In genomic region chr2:98730851-98731708, GRCh38 we compare ENCODE assay signal across 2 cellular contexts.
A peak's percentile ranks its signal among the peaks of the same experiment; 100 is the strongest.
TF ChIP-seq lines count a peak whose summit lies in the region.

MGAT4A (minus strand) TSS chr2:98731132; CDS start chr2:98726332, 4,800 bp downstream.

TF ChIP-seq in IMR-90, 13 proteins besides CTCF, POLR2A, EP300 and RAD21:
- no peak; the same call in 1 of the 2 replicates for TF ChIP-seq MAZ (IDR thresholded peaks at IDR 0.05; ENCODE audit: borderline replicate concordance, low read depth, low read length)
- no peak for TF ChIP-seq RFX5 (IDR thresholded peaks at IDR 0.05; ENCODE audit: low read depth, low read length)
- no peak for TF ChIP-seq CHD1 (IDR thresholded peaks at IDR 0.05; ENCODE audit: low read depth, low read length)
- TF ChIP-seq RCOR1 (IDR thresholded peaks at IDR 0.05; ENCODE audit: insufficient replicate concordance, low read length): no peak
- TF ChIP-seq MAFK (IDR thresholded peaks at IDR 0.05; ENCODE audit: low read depth, low read length): no peak
- TF ChIP-seq NFE2L2 (IDR thresholded peaks at IDR 0.05; ENCODE audit: low read depth, low read length): no peak
- TF ChIP-seq SMC3 (IDR thresholded peaks at IDR 0.05; ENCODE audit: low read depth, low read length): no peak
- TF ChIP-seq CEBPB (IDR thresholded peaks at IDR 0.05; ENCODE audit: low read depth, low read length): no peak
- no peak for TF ChIP-seq FOS (IDR thresholded peaks at IDR 0.05; ENCODE audit: low read depth, low read length)
- TF ChIP-seq MXI1 (IDR thresholded peaks at IDR 0.05; ENCODE audit: borderline replicate concordance, low read depth, low read length): no peak
- no peak for TF ChIP-seq BHLHE40 (IDR thresholded peaks at IDR 0.05; ENCODE audit: low read depth, low read length)

TF ChIP-seq in GM12878, 131 proteins besides CTCF, POLR2A, EP300 and RAD21 (continues in another document):
- TF ChIP-seq IRF3 (IDR thresholded peaks at IDR 0.05): no peak
- TF ChIP-seq SREBF2 (IDR thresholded peaks at IDR 0.05; ENCODE audit: low read length): no peak
- TF ChIP-seq ZNF207 (IDR thresholded peaks at IDR 0.05; ENCODE audit: borderline replicate concordance): 0 out of 2 replicates have a peak, but pooled peaks have one; percentile 26
- no peak for TF ChIP-seq HSF1 (IDR thresholded peaks at IDR 0.05; ENCODE audit: low read depth, low read length)
- TF ChIP-seq IRF5 (IDR thresholded peaks at IDR 0.05; ENCODE audit: borderline replicate concordance): no peak
- TF ChIP-seq DPF2 (IDR thresholded peaks at IDR 0.05): peak; percentile 69
- peak; percentile 85 for TF ChIP-seq PBX3 (IDR thresholded peaks at IDR 0.05; ENCODE audit: insufficient replicate concordance, low read depth, low read length)
- no peak for TF ChIP-seq ZZZ3 (IDR thresholded peaks at IDR 0.05; ENCODE audit: control insufficient read depth, insufficient read length, low read depth)
- peak; percentile 58 for TF ChIP-seq ZNF687 (IDR thresholded peaks at IDR 0.05)
- TF ChIP-seq NRF1 (conservative IDR thresholded peaks at IDR 0.05; ENCODE audit: low read depth, low read length): no peak
- TF ChIP-seq SIX5 (IDR thresholded peaks at IDR 0.05; ENCODE audit: low read depth, low read length, severe bottlenecking): no peak
- TF ChIP-seq MAX (IDR thresholded peaks at IDR 0.05; ENCODE audit: low read depth, low read length): no peak; the same call in 1 of the 2 replicates
- no peak for TF ChIP-seq ZBTB33 (IDR thresholded peaks at IDR 0.05)
- TF ChIP-seq BACH1 (IDR thresholded peaks at IDR 0.05; ENCODE audit: borderline replicate concordance): peak; percentile 56; the same call in 1 of the 2 replicates
- peak; percentile 63 for TF ChIP-seq IKZF1 (conservative IDR thresholded peaks at IDR 0.05)
- TF ChIP-seq RBBP5 (conservative IDR thresholded peaks at IDR 0.05): no peak
- no peak for TF ChIP-seq ETV6 (conservative IDR thresholded peaks at IDR 0.05 in 1 of 2, IDR thresholded peaks at IDR 0.05 in 1 of 2; ENCODE audit: borderline replicate concordance in 1 of 2, low read depth in 1 of 2)
- peak; percentile 53; the same call in 1 of the 2 replicates for TF ChIP-seq POLR2AphosphoS5 (IDR thresholded peaks at IDR 0.05; ENCODE audit: low read length)
- no peak for TF ChIP-seq NR2C1 (IDR thresholded peaks at IDR 0.05)
- peak in 1 of 2 experiments; percentile 16; a peak in 1 of 3 replicates for TF ChIP-seq EGR1 (IDR thresholded peaks at IDR 0.05; ENCODE audit: borderline replicate concordance in 1 of 2, low read depth in 2 of 2, low read length in 2 of 2)
- TF ChIP-seq MXI1 (IDR thresholded peaks at IDR 0.05; ENCODE audit: low read depth, low read length): no peak
- peak; percentile 33; the same call in 1 of the 2 replicates for TF ChIP-seq POLR2AphosphoS2 (IDR thresholded peaks at IDR 0.05; ENCODE audit: low read depth, low read length)
- no peak for TF ChIP-seq EZH2 (IDR thresholded peaks at IDR 0.05; ENCODE audit: borderline replicate concordance, control insufficient read depth, low read depth, low read length)
- no peak for TF ChIP-seq BMI1 (IDR thresholded peaks at IDR 0.05; ENCODE audit: borderline replicate concordance)
- TF ChIP-seq NR2F1 (conservative IDR thresholded peaks at IDR 0.05): peak; percentile 72
- TF ChIP-seq ATF3 (IDR thresholded peaks at IDR 0.05; ENCODE audit: borderline replicate concordance, extremely low read depth, low read depth, low read length): no peak
- TF ChIP-seq PML (IDR thresholded peaks at IDR 0.05; ENCODE audit: low read length): no peak
- peak; percentile 89 for TF ChIP-seq LARP7 (IDR thresholded peaks at IDR 0.05)
- TF ChIP-seq PAX5 (IDR thresholded peaks at IDR 0.05; ENCODE audit: borderline replicate concordance, low read depth, low read length): no peak
- no peak for TF ChIP-seq YBX1 (IDR thresholded peaks at IDR 0.05)
- no peak for TF ChIP-seq ELK1 (IDR thresholded peaks at IDR 0.05; ENCODE audit: low read depth, low read length)
- TF ChIP-seq ESRRA (IDR thresholded peaks at IDR 0.05; ENCODE audit: low read length): no peak
- no peak for TF ChIP-seq STAT1 (conservative IDR thresholded peaks at IDR 0.05)
- peak; percentile 74; the same call in 1 of the 2 replicates for TF ChIP-seq SMARCA5 (IDR thresholded peaks at IDR 0.05)
- no peak for TF ChIP-seq BCL3 (IDR thresholded peaks at IDR 0.05; ENCODE audit: borderline replicate concordance, insufficient read depth, low read depth, low read length, poor library complexity, severe bottlenecking)
- no peak for TF ChIP-seq MLLT1 (IDR thresholded peaks at IDR 0.05)
- no peak for TF ChIP-seq HCFC1 (IDR thresholded peaks at IDR 0.05; ENCODE audit: low read length)
- no peak for TF ChIP-seq GABPA (IDR thresholded peaks at IDR 0.05; ENCODE audit: low read depth)
- TF ChIP-seq JUND (IDR thresholded peaks at IDR 0.05; ENCODE audit: low read depth, low read length): no peak
- peak; percentile 81 for TF ChIP-seq PKNOX1 (IDR thresholded peaks at IDR 0.05)
- TF ChIP-seq ZNF217 (IDR thresholded peaks at IDR 0.05): 0 out of 2 replicates have a peak, but pooled peaks have one; percentile 23
